ENCODE assay signal across 1 cellular context in genomic region chr10:47182934-47183725, GRCh38.
TF ChIP-seq lines count a peak whose summit lies in the region.

No MANE protein-coding gene starts in this region.

TF ChIP-seq in HEK293T, 16 proteins besides CTCF, POLR2A, EP300 and RAD21 (continued from another document):
- TF ChIP-seq ZNF384 (IDR thresholded peaks at IDR 0.05) (no peak), BHLHE40 (IDR thresholded peaks at IDR 0.05; ENCODE audit: borderline replicate concordance) (no peak), SUZ12 (IDR thresholded peaks at IDR 0.05) (no peak)
